1 cellular context compared by ENCODE assay signal in genomic region chr6:28541996-28542395, GRCh38.
TF ChIP-seq lines count a peak whose summit lies in the region.

No MANE protein-coding gene starts in this region.

TF ChIP-seq in HCT116, 20 proteins besides CTCF, POLR2A, EP300 and RAD21 (continued from another document):
- TF ChIP-seq FOSL1 (IDR thresholded peaks at IDR 0.05; ENCODE audit: low read depth) (no peak), TCF7L2 (IDR thresholded peaks at IDR 0.05; ENCODE audit: borderline replicate concordance, extremely low read depth, insufficient read depth, insufficient read length) (no peak), SRF (IDR thresholded peaks at IDR 0.05; ENCODE audit: low read depth) (no peak), REST (IDR thresholded peaks at IDR 0.05; ENCODE audit: low read depth) (no peak), ATF3 (IDR thresholded peaks at IDR 0.05) (no peak), ELF1 (IDR thresholded peaks at IDR 0.05; ENCODE audit: borderline replicate concordance, low read depth) (no peak), MAX (IDR thresholded peaks at IDR 0.05) (no peak)
